In the genomic region with DNA sequence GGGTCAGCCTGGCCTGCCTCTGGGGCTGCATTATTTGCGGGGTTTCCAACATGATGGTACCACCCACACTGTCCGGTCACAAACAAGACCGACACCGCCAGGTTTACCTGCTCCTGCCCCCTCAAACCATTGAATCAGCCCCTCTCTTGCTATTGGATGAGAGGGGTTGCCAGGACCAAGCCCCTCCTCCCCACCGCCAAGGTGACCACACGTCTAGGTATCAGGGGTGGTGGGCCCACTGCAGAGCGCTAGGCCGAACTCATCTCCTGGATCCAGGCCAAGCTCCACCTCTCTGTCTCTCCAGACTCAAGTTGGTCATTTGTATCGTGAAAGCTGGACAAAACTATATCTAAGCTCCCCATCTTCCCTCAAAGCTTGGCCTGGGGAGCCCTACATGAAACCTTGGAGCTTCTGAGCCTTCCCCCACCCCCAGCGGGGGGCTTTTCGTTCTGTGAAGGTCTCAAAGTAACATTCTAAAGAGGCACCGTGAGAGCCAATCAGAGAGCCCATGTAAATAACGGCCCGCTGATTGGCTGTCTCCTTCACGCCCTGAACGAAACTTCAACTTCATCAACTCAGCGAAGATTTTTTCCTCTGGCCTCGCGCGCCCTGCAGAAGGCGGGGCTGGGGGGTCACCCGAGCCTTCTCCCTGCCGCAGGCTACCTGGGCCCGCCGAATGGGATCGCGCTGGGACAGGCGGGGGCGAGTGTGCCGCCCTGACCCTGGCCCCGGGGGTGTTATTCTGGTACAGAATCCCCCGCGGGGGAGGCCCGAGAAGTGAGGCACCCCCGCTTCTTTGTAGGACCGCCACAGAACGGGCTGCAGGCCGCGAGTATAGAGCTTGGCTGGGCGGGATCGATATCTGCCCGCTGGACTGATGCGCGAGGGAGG, we compare ENCODE assay signal across 1 cellular context.
TF ChIP-seq lines count a peak whose summit lies in the region.

No MANE protein-coding gene starts in this region.

TF ChIP-seq in GM12878, 131 proteins besides CTCF, POLR2A, EP300 and RAD21 (continued from another document):
- TF ChIP-seq MLLT1 (IDR thresholded peaks at IDR 0.05) (no peak), BACH1 (IDR thresholded peaks at IDR 0.05; ENCODE audit: borderline replicate concordance) (peak; percentile 34; the same call in 1 of the 2 replicates), CREB1 (IDR thresholded peaks at IDR 0.05; ENCODE audit: low read depth) (no peak), BHLHE40 (IDR thresholded peaks at IDR 0.05; ENCODE audit: borderline replicate concordance in 1 of 2, low read depth in 2 of 2, low read length in 1 of 2) (peak in 1 of 2 experiments; percentile 58; a peak in 1 of 4 replicates), BCLAF1 (IDR thresholded peaks at IDR 0.05) (no peak), YBX1 (IDR thresholded peaks at IDR 0.05) (no peak), PAX5 (IDR thresholded peaks at IDR 0.05; ENCODE audit: borderline replicate concordance, low read depth, low read length) (no peak), TAF1 (IDR thresholded peaks at IDR 0.05; ENCODE audit: borderline replicate concordance, low read depth, low read length) (no peak), CHD2 (IDR thresholded peaks at IDR 0.05; ENCODE audit: borderline replicate concordance, low read depth, low read length) (peak; percentile 46; the same call in 1 of the 2 replicates), HDAC6 (IDR thresholded peaks at IDR 0.05; ENCODE audit: unreplicated experiment) (no peak), REST (IDR thresholded peaks at IDR 0.05; ENCODE audit: low read depth, low read length) (no peak)
- TF ChIP-seq, protein P1, sequence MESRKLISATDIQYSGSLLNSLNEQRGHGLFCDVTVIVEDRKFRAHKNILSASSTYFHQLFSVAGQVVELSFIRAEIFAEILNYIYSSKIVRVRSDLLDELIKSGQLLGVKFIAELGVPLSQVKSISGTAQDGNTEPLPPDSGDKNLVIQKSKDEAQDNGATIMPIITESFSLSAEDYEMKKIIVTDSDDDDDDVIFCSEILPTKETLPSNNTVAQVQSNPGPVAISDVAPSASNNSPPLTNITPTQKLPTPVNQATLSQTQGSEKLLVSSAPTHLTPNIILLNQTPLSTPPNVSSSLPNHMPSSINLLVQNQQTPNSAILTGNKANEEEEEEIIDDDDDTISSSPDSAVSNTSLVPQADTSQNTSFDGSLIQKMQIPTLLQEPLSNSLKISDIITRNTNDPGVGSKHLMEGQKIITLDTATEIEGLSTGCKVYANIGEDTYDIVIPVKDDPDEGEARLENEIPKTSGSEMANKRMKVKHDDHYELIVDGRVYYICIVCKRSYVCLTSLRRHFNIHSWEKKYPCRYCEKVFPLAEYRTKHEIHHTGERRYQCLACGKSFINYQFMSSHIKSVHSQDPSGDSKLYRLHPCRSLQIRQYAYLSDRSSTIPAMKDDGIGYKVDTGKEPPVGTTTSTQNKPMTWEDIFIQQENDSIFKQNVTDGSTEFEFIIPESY (IDR thresholded peaks at IDR 0.05), result 0 out of 2 replicates have a peak, but pooled peaks have one; percentile 13
